Comparison of ENCODE assay signal across 8 cellular contexts in genomic region chr11:116073854-116074837, GRCh38.
DNase-seq lines count a peak whose midpoint lies in the region; ATAC-seq lines count a peak whose summit lies in the region.

No MANE protein-coding gene starts in this region.

- H3K27ac Mint-ChIP-seq in stimulated activated naive CD8-positive, alpha-beta T cell treated with anti-CD3 and anti-CD28 coated beads, Interleukin-15, amount 100 ng/mL, for 72 hours, result no peak overlapping the region

- intact Hi-C loops in posterior cingulate gyrus (cut with DNase I), result no loop called here

- no peak for DNase-seq in stimulated activated naive CD8-positive, alpha-beta T cell treated with anti-CD3 and anti-CD28 coated beads, Interleukin-15, Interleukin-2, amounts not matched to agents 100 U/mL and 50 U/mL, for 24 hours
- no peak for DNase-seq in stimulated activated naive CD8-positive, alpha-beta T cell treated with anti-CD3 and anti-CD28 coated beads, Interleukin-15, amount 100 ng/mL, for 72 hours
- DNase-seq in astrocyte of the hippocampus (ENCODE audit: low read depth, low spot score) (peak; percentile 77), posterior cingulate gyrus (peak; percentile 12 to 95 (median 68)), NCI-H187 (lab: John Stamatoyannopoulos, UW) (no peak), mesenteric fat pad (ENCODE audit: low spot score) (no peak)
- no peak for DNase-seq in activated T-cell treated with anti-CD3 and anti-CD28 coated beads, Interleukin-2, amount 50 U/mL, for 48 hours

- H3K4me1 Mint-ChIP-seq in stimulated activated naive CD8-positive, alpha-beta T cell treated with anti-CD3 and anti-CD28 coated beads, Interleukin-15, amount 100 ng/mL, for 72 hours, result no peaks in the 10 kb centered on the region

- H3K27me3 Mint-ChIP-seq in stimulated activated naive CD8-positive, alpha-beta T cell treated with anti-CD3 and anti-CD28 coated beads, Interleukin-15, amount 100 ng/mL, for 72 hours, result peaks cover 8% of the 10 kb centered on the region

- H3K4me3 Mint-ChIP-seq in stimulated activated naive CD8-positive, alpha-beta T cell treated with anti-CD3 and anti-CD28 coated beads, Interleukin-15, amount 100 ng/mL, for 72 hours, result no peak overlapping the region

- H3K9me3 Mint-ChIP-seq in stimulated activated naive CD8-positive, alpha-beta T cell treated with anti-CD3 and anti-CD28 coated beads, Interleukin-15, amount 100 ng/mL, for 72 hours, result no peaks in the 10 kb centered on the region

- ATAC-seq in stimulated activated naive CD8-positive, alpha-beta T cell treated with anti-CD3 and anti-CD28 coated beads, Interleukin-15, Interleukin-2, amounts not matched to agents 100 U/mL and 50 U/mL, for 24 hours, result peak; percentile 28
- no peak for ATAC-seq in stimulated activated naive CD8-positive, alpha-beta T cell treated with anti-CD3 and anti-CD28 coated beads, Interleukin-15, amount 100 ng/mL, for 72 hours
- peak; percentile 75 for ATAC-seq in HG03558 (IDR thresholded peaks at IDR 0.05; ENCODE audit: extremely low read depth, unreplicated experiment)

Comparison
In these comparisons a context has a peak if more than half of its experiments do, and no peak if none do; other contexts are left out.
1. DNase-seq: peak in astrocyte of the hippocampus (single experiment) and posterior cingulate gyrus (10 of 10); none in stimulated activated naive CD8-positive, alpha-beta T cell treated with anti-CD3 and anti-CD28 coated beads, Interleukin-15, Interleukin-2, amounts not matched to agents 100 U/mL and 50 U/mL, for 24 hours (single experiment), stimulated activated naive CD8-positive, alpha-beta T cell treated with anti-CD3 and anti-CD28 coated beads, Interleukin-15, amount 100 ng/mL, for 72 hours (0 of 2), NCI-H187 (0 of 2), mesenteric fat pad (single experiment) and activated T-cell treated with anti-CD3 and anti-CD28 coated beads, Interleukin-2, amount 50 U/mL, for 48 hours (0 of 2).